Comparison of ENCODE assay signal across 25 cellular contexts in the genomic region with DNA sequence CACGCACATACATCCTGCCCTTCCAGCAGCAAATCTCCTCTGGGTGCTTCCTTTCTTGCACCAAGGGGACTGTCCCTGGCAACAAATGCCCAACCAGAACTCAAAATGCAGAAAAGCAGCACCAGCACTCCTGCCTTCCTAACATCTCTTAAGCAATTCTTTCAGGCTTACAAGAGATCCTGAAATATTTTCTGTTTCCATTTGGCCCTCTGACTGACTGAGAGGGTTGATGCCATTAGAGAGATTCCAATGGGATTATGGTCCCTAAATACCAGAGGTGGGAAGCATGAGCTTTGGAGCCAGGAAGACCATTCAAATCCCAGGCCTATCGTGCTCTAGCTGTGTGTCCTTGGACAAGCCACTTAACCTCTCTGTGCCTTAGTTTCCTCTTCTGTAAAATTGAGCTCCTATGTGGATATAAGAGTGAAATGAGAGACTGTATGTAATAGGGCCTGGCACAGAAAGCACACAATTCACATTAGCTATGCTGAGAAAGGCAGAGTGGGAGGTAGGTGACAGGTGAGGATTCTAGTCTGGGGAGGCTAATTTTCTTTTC. TPM values are rescaled to one million over a fixed set of nuclear protein-coding genes. Genes with fewer than 3 reads are reported as not detected.
DNase-seq lines count a peak whose midpoint lies in the region; ATAC-seq and TF ChIP-seq lines count a peak whose summit lies in the region.
"Had no signal": no experiment of that assay in that cellular context is flagged by ENCODE, and none has a peak within 500 bp of the region (broad histone marks: within the 10 kb centered on the region; RNA-seq: fewer than 3 reads in every experiment).

No MANE protein-coding gene starts in this region.

- POLR2A ChIA-PET in CD8-positive, alpha-beta memory T cell (lab: Charles Lee), result interaction anchor here (1.4 kb wide), 1 partner anchor 20 kb away, joined by 6 read pairs; no protein-coding TSS in a partner anchor
- POLR2A ChIA-PET in activated CD8-positive, alpha-beta T cell treated with anti-CD3 and anti-CD28 coated beads for 36 hours (lab: Charles Lee), result interaction anchor here (0.9 to 5.2 kb wide), 10 partner anchors 9 to 48 kb away, joined by 3 to 28 read pairs (median 6); no protein-coding TSS in a partner anchor

- H3K36me3 ChIP-seq in CD4-positive, CD25-positive, alpha-beta regulatory T cell (ENCODE audit: control insufficient read depth, insufficient read depth, low read length), result no peaks in the 10 kb centered on the region
- H3K36me3 ChIP-seq in CD8-positive, alpha-beta memory T cell (ENCODE audit: insufficient read depth, low read length), result no peaks in the 10 kb centered on the region
- no peaks in the 10 kb centered on the region for H3K36me3 ChIP-seq in thyroid gland
- H3K36me3 ChIP-seq: stomach, upper lobe of right lung had no signal

- H3K4me1 Mint-ChIP-seq in CD4-positive, CD25-positive, alpha-beta regulatory T cell, result peaks cover 19 to 59% (median 42%) of the 10 kb centered on the region in 4 donors
- H3K4me1 Mint-ChIP-seq in CD8-positive, alpha-beta memory T cell, result peaks cover 40 to 66% (median 58%) of the 10 kb centered on the region in 3 donors
- H3K4me1 Mint-ChIP-seq in activated CD8-positive, alpha-beta T cell treated with anti-CD3 and anti-CD28 coated beads for 36 hours (ENCODE audit: low read depth), result peaks cover 67% of the 10 kb centered on the region

- H3K9me3 Mint-ChIP-seq in CD4-positive, CD25-positive, alpha-beta regulatory T cell, result no peaks in the 10 kb centered on the region
- H3K9me3 Mint-ChIP-seq in CD8-positive, alpha-beta memory T cell, result peaks cover 0 to 2% (median 0%) of the 10 kb centered on the region in 5 donors
- H3K9me3 Mint-ChIP-seq in activated CD8-positive, alpha-beta T cell treated with anti-CD3 and anti-CD28 coated beads for 36 hours, result no peaks in the 10 kb centered on the region
- H3K9me3 Mint-ChIP-seq: activated naive CD4-positive, alpha-beta T cell treated with anti-CD3 and anti-CD28 coated beads, Interleukin-2, amount 50 U/mL, for 24 hours; naive B cell had no signal

- H3K4me3 Mint-ChIP-seq in CD4-positive, CD25-positive, alpha-beta regulatory T cell, result peak overlapping the region in 2 of 4 donors; percentile 42 to 64
- peak overlapping the region in 3 of 7 donors; percentile 31 to 78 (median 75) for H3K4me3 Mint-ChIP-seq in CD8-positive, alpha-beta memory T cell
- no peak overlapping the region for H3K4me3 Mint-ChIP-seq in activated CD8-positive, alpha-beta T cell treated with anti-CD3 and anti-CD28 coated beads for 36 hours
- H3K4me3 Mint-ChIP-seq: brain had no signal

- 65 to 82% methylated on average over 2 of the region's 2 CpGs for WGBS in thyroid gland, 2 donors

- CTCF ChIA-PET in CD8-positive, alpha-beta memory T cell (lab: Charles Lee), result interaction anchor here (0.8 to 3.2 kb wide), 8 partner anchors 10 to 80 kb away, joined by 3 to 21 read pairs (median 6); no protein-coding TSS in a partner anchor
- CTCF ChIA-PET in activated CD8-positive, alpha-beta T cell treated with anti-CD3 and anti-CD28 coated beads for 36 hours (lab: Charles Lee), result interaction anchor here (1.6 to 3.4 kb wide), 4 partner anchors 11 to 80 kb away, joined by 4 to 28 read pairs (median 6); no protein-coding TSS in a partner anchor

- peak overlapping the region; percentile 65 for H3K4me3 ChIP-seq in CD4-positive, CD25-positive, alpha-beta regulatory T cell (ENCODE audit: low read depth, low read length)
- H3K4me3 ChIP-seq in CD8-positive, alpha-beta memory T cell (ENCODE audit: low read length), result no peak overlapping the region
- H3K4me3 ChIP-seq in thyroid gland (replicated peaks in 1 of 3), result no peak overlapping the region
- H3K4me3 ChIP-seq: GM23248, hepatocyte, lung, stomach, upper lobe of right lung had no signal

- no peak for DNase-seq in CD4-positive, CD25-positive, alpha-beta regulatory T cell
- no peak for DNase-seq in CD8-positive, alpha-beta memory T cell
- DNase-seq in activated CD8-positive, alpha-beta T cell treated with anti-CD3 and anti-CD28 coated beads for 36 hours, result peak; percentile 22
- DNase-seq in fibroblast of peridontal ligament (ENCODE audit: extremely low read depth), result peak; percentile 26
- no peak for DNase-seq in stimulated activated CD4-positive, alpha-beta T cell treated with anti-CD3 and anti-CD28 coated beads, Interleukin-2, amount 100 ng/mL, for 24 hours
- DNase-seq in DMS53 treated with DMSO at 0.1 percent for 48 hours (lab: John Stamatoyannopoulos, UW; ENCODE audit: unreplicated experiment), result no peak
- DNase-seq in thyroid gland, result no peak
- DNase-seq: activated CD8-positive, alpha-beta memory T cell treated with anti-CD3 and anti-CD28 coated beads, Interleukin-2, amount 50 U/mL, for 4 hours; Caco-2; cortex of kidney; GM23248; islet precursor cell; naive B cell; NCI-H1417 treated with DMSO at 0.1 percent for 48 hours; NCI-H526 treated with DMSO at 0.1 percent for 48 hours; right cardiac atrium; stomach; T1000; upper lobe of right lung had no signal

- no peaks in the 10 kb centered on the region for H3K27me3 Mint-ChIP-seq in CD4-positive, CD25-positive, alpha-beta regulatory T cell
- no peaks in the 10 kb centered on the region for H3K27me3 Mint-ChIP-seq in CD8-positive, alpha-beta memory T cell
- peaks cover 2% of the 10 kb centered on the region for H3K27me3 Mint-ChIP-seq in activated CD8-positive, alpha-beta T cell treated with anti-CD3 and anti-CD28 coated beads for 36 hours
- H3K27me3 Mint-ChIP-seq: activated naive CD4-positive, alpha-beta T cell treated with anti-CD3 and anti-CD28 coated beads, Interleukin-2, amount 50 U/mL, for 24 hours; brain had no signal

- H3K27ac ChIP-seq in CD4-positive, CD25-positive, alpha-beta regulatory T cell (ENCODE audit: insufficient read depth, low read length, poor library complexity, severe bottlenecking), result peak overlapping the region; percentile 68
- peak overlapping the region; percentile 0 for H3K27ac ChIP-seq in CD8-positive, alpha-beta memory T cell (ENCODE audit: low read depth, low read length)
- no peak overlapping the region for H3K27ac ChIP-seq in thyroid gland
- H3K27ac ChIP-seq: GM23248, hepatocyte, upper lobe of right lung had no signal

- H3K4me1 ChIP-seq in CD4-positive, CD25-positive, alpha-beta regulatory T cell (ENCODE audit: control insufficient read depth, insufficient read depth, low read length, poor library complexity, severe bottlenecking), result peaks cover 39% of the 10 kb centered on the region
- peaks cover 39% of the 10 kb centered on the region for H3K4me1 ChIP-seq in CD8-positive, alpha-beta memory T cell (ENCODE audit: insufficient read depth, low read length)
- H3K4me1 ChIP-seq in thyroid gland, result peaks cover 0 to 3% of the 10 kb centered on the region in 2 donors
- H3K4me1 ChIP-seq: Caco-2, stomach, upper lobe of right lung had no signal

- TF ChIP-seq CTCF in activated CD8-positive, alpha-beta T cell treated with anti-CD3 and anti-CD28 coated beads for 36 hours (IDR thresholded peaks at IDR 0.05), result no peak
- TF ChIP-seq CTCF in thyroid gland (IDR thresholded peaks at IDR 0.05), result no peak

- H3K9me3 ChIP-seq in CD4-positive, CD25-positive, alpha-beta regulatory T cell (ENCODE audit: control insufficient read depth in 2 of 2, low read length in 2 of 2), result no peaks in the 10 kb centered on the region
- H3K9me3 ChIP-seq in CD8-positive, alpha-beta memory T cell (ENCODE audit: low read length), result no peaks in the 10 kb centered on the region
- H3K9me3 ChIP-seq in thyroid gland, result no peaks in the 10 kb centered on the region
- H3K9me3 ChIP-seq: Caco-2, stomach, upper lobe of right lung had no signal

- ATAC-seq in CD4-positive, CD25-positive, alpha-beta regulatory T cell (ENCODE audit: low read depth in 2 of 2), result no peak
- ATAC-seq in activated CD8-positive, alpha-beta T cell treated with anti-CD3 and anti-CD28 coated beads for 36 hours, result no peak
- ATAC-seq: activated CD4-positive, CD25-positive, alpha-beta regulatory T cell treated with anti-CD3 and anti-CD28 coated beads, Interleukin-2, amount 50 U/mL, for 24 hours; right cardiac atrium; upper lobe of right lung had no signal

- no peak for TF ChIP-seq POLR2A in thyroid gland (IDR thresholded peaks at IDR 0.05)

- no peaks in the 10 kb centered on the region for H3K27me3 ChIP-seq in CD4-positive, CD25-positive, alpha-beta regulatory T cell (ENCODE audit: control insufficient read depth, insufficient read depth, low read length)
- H3K27me3 ChIP-seq in CD8-positive, alpha-beta memory T cell (ENCODE audit: insufficient read depth, low read length, poor library complexity, severe bottlenecking), result no peaks in the 10 kb centered on the region
- H3K27me3 ChIP-seq in thyroid gland, result no peaks in the 10 kb centered on the region
- H3K27me3 ChIP-seq: hepatocyte, stomach had no signal

- no peaks in the 10 kb centered on the region for H3K36me3 Mint-ChIP-seq in CD4-positive, CD25-positive, alpha-beta regulatory T cell
- no peaks in the 10 kb centered on the region for H3K36me3 Mint-ChIP-seq in CD8-positive, alpha-beta memory T cell
- no peaks in the 10 kb centered on the region for H3K36me3 Mint-ChIP-seq in activated CD8-positive, alpha-beta T cell treated with anti-CD3 and anti-CD28 coated beads for 36 hours (ENCODE audit: low read depth)
- H3K36me3 Mint-ChIP-seq: activated naive CD4-positive, alpha-beta T cell treated with anti-CD3 and anti-CD28 coated beads, Interleukin-2, amount 50 U/mL, for 24 hours; brain; naive B cell had no signal

- intact Hi-C loops in activated CD8-positive, alpha-beta T cell treated with anti-CD3 and anti-CD28 coated beads for 36 hours (cut with micrococcal nuclease), result loop anchor here (2.0 kb wide), 1 partner anchor 44 kb away; no protein-coding TSS in a partner anchor
- intact Hi-C loops in thyroid gland (cut with DNase I), result no loop called here

- H3K27ac Mint-ChIP-seq in CD4-positive, CD25-positive, alpha-beta regulatory T cell, result peak overlapping the region; percentile 23 to 76 (median 32)
- H3K27ac Mint-ChIP-seq in CD8-positive, alpha-beta memory T cell, result peak overlapping the region; percentile 51 to 95 (median 91)
- peak overlapping the region; percentile 96 for H3K27ac Mint-ChIP-seq in activated CD8-positive, alpha-beta T cell treated with anti-CD3 and anti-CD28 coated beads for 36 hours

RNA-seq across cellular contexts. Expression of a gene that starts 56.8 kb away (rescaled TPM):
- 327 TPM for total RNA-seq in CD4-positive, CD25-positive, alpha-beta regulatory T cell
- 10 to 100 TPM; 48.6 to 71.6 (median 64.7) TPM for polyA plus RNA-seq in CD4-positive, CD25-positive, alpha-beta regulatory T cell
- 10 to 100 TPM; 88.2 to 90.7 TPM for total RNA-seq in CD8-positive, alpha-beta memory T cell
- 79.8 TPM for polyA plus RNA-seq in CD8-positive, alpha-beta memory T cell
- 10 to 100 TPM; 24.6 to 24.7 TPM for total RNA-seq in activated CD8-positive, alpha-beta T cell treated with anti-CD3 and anti-CD28 coated beads for 36 hours
- total RNA-seq in thyroid gland, result 1 to 10 TPM; 5.6 to 7.6 (median 7.0) TPM
- total RNA-seq: osteocyte had no signal

Comparison
In these comparisons a context has a peak if more than half of its experiments do, and no peak if none do; other contexts are left out.
1. DNase-seq: peak in activated CD8-positive, alpha-beta T cell treated with anti-CD3 and anti-CD28 coated beads for 36 hours (single experiment) and fibroblast of peridontal ligament (single experiment); none in CD4-positive, CD25-positive, alpha-beta regulatory T cell (0 of 3), CD8-positive, alpha-beta memory T cell (0 of 5), stimulated activated CD4-positive, alpha-beta T cell treated with anti-CD3 and anti-CD28 coated beads, Interleukin-2, amount 100 ng/mL, for 24 hours (0 of 2), DMS53 treated with DMSO at 0.1 percent for 48 hours (single experiment) and thyroid gland (0 of 2).
2. H3K27ac ChIP-seq: peak in CD4-positive, CD25-positive, alpha-beta regulatory T cell (single experiment) and CD8-positive, alpha-beta memory T cell (single experiment); none in thyroid gland (0 of 3).
3. H3K27ac Mint-ChIP-seq: peak in every context shown above with its lines; median percentile 96 in activated CD8-positive, alpha-beta T cell treated with anti-CD3 and anti-CD28 coated beads for 36 hours; 91 in CD8-positive, alpha-beta memory T cell; 32 in CD4-positive, CD25-positive, alpha-beta regulatory T cell.